Comparison of ENCODE assay signal across 31 cellular contexts in genomic region chr4:81617569-81617968, GRCh38.
"Had no signal": no experiment of that assay in that cellular context is flagged by ENCODE, and none has a peak within 500 bp of the region (broad histone marks: within the 10 kb centered on the region; RNA-seq: fewer than 3 reads in every experiment).

No MANE protein-coding gene starts in this region.

- H3K4me1 ChIP-seq: ascending aorta had no signal

- ATAC-seq: activated CD8-positive, alpha-beta T cell treated with anti-CD3 and anti-CD28 coated beads for 36 hours; activated naive CD8-positive, alpha-beta T cell treated with anti-CD3 and anti-CD28 coated beads, Interleukin-2, amount 50 U/mL, for 24 hours; activated T-cell treated with anti-CD3 and anti-CD28 coated beads, Interleukin-2, amount 50 U/mL, for 4 hours; activated T-cell treated with anti-CD3 and anti-CD28 coated beads, Interleukin-2, amount 50 U/mL, for 72 hours; activated T-helper 17 cell treated with anti-CD3 and anti-CD28 coated beads, Interleukin-2, amount 50 U/mL, for 72 hours had no signal

- H3K4me3 ChIP-seq: ascending aorta, cardiac muscle cell had no signal

- H3K27me3 ChIP-seq: ascending aorta, cardiac muscle cell had no signal

- H3K27ac ChIP-seq: ascending aorta, cardiac muscle cell, VCaP had no signal

- FAIRE-seq: bronchial epithelial cell, TTC549 had no signal

- H3K9me3 ChIP-seq: ascending aorta had no signal

- DNase-seq: activated B cell treated with CpG ODN at 0.5 μM for 24 hours; activated CD4-positive, alpha-beta memory T cell treated with anti-CD3 and anti-CD28 coated beads for 36 hours; activated CD4-positive, alpha-beta T cell treated with anti-CD3 and anti-CD28 coated beads for 4 hours; activated CD4-positive, alpha-beta T cell treated with anti-CD3 and anti-CD28 coated beads, Interleukin-2, amount 10 ng/mL, durations not matched to agents 24 days and 14 days; activated CD4-positive, alpha-beta T cell treated with anti-CD3 and anti-CD28 coated beads, Interleukin-2, amount 50 U/mL, for 1 hour; activated CD4-positive, alpha-beta T cell treated with anti-CD3 and anti-CD28 coated beads, Interleukin-2, amount 50 U/mL, for 4 hours; activated CD4-positive, CD25-positive, alpha-beta regulatory T cell treated with anti-CD3 and anti-CD28 coated beads, Interleukin-2, amount 50 U/mL, for 72 hours; activated CD8-positive, alpha-beta memory T cell treated with anti-CD3 and anti-CD28 coated beads, Interleukin-2, amount 50 U/mL, for 4 hours; activated CD8-positive, alpha-beta T cell treated with anti-CD3 and anti-CD28 coated beads for 36 hours; activated effector memory CD4-positive, alpha-beta T cell treated with anti-CD3 and anti-CD28 coated beads, Interleukin-2, amount 50 U/mL, for 16 hours; activated gamma-delta T cell treated with Interleukin-2 at 50 U/mL for 16 hours; activated naive CD4-positive, alpha-beta T cell; activated naive CD4-positive, alpha-beta T cell treated with anti-CD3 and anti-CD28 coated beads for 36 hours; activated naive CD8-positive, alpha-beta T cell treated with anti-CD3 and anti-CD28 coated beads, Interleukin-2, amount 10 ng/mL, durations not matched to agents 7 days and 5 days; activated naive CD8-positive, alpha-beta T cell treated with anti-CD3 and anti-CD28 coated beads, Interleukin-2, amount 50 U/mL, for 24 hours; activated T-cell treated with anti-CD3 and anti-CD28 coated beads for 4 hours; activated T-cell treated with anti-CD3 and anti-CD28 coated beads, Interleukin-2, amount 50 U/mL, for 1 hour; activated T-cell treated with anti-CD3 and anti-CD28 coated beads, Interleukin-2, amount 50 U/mL, for 4 hours; activated T-cell treated with anti-CD3 and anti-CD28 coated beads, Interleukin-2, amount 50 U/mL, for 72 hours; amygdala; anterior cingulate cortex; caudate nucleus; cerebellar nuclear complex; T-helper 2 cell; T-helper 9 cell had no signal

- H3K36me3 ChIP-seq: ascending aorta, cardiac muscle cell had no signal
